ENCODE assay signal across 18 cellular contexts in the genomic region with DNA sequence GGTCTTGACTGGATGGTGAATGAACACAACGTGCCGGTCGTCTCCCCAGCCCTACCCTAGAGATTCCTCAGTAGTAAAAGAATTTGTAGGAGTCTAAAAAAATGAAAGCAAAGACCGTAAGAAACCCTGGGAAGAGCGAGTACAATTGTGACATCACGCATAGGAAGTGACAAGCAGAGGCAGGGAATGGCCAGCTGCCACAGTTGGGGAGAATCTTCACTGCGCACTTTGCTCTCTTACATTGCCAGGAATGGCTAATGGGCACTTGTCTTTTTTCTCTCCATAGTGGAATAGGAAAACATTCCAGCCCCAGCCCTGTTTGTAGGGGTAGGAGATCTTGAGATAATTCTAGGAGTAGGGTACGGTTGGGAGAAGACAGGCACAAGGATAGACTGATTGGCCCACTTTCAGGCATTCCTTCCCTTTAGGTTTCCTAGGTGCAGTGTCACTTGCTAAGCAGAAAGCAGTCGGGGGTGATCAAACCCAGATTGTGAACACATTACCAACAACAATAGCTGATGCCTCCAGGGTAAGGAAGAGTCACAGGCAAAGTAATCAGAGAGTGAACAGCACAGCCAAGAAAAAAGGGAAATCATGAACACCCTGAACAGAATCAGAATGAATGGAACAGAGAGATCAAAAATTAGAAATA.
A peak's percentile ranks its signal among the peaks of the same experiment; 100 is the strongest.
DNase-seq lines count a peak whose midpoint lies in the region; ATAC-seq and TF ChIP-seq lines count a peak whose summit lies in the region.
"Had no signal": no experiment of that assay in that cellular context is flagged by ENCODE, and none has a peak within 500 bp of the region (broad histone marks: within the 10 kb centered on the region; RNA-seq: fewer than 3 reads in every experiment).

No MANE protein-coding gene starts in this region.

- ATAC-seq in stimulated activated effector memory CD8-positive, alpha-beta T cell treated with anti-CD3 and anti-CD28 coated beads, Interleukin-12 subunit alpha, Interleukin-12 subunit beta, amount 100 ng/mL, for 72 hours: no peak
- no peak for ATAC-seq in HG03025 (IDR thresholded peaks at IDR 0.05; ENCODE audit: low FRiP score, unreplicated experiment)

- no peak overlapping the region for H3K23ac ChIP-seq in mesendoderm (ENCODE audit: low read length)

- no peak overlapping the region for H4K8ac ChIP-seq in mesendoderm (ENCODE audit: low read depth, low read length)

- no peak overlapping the region for H4K5ac ChIP-seq in mesendoderm (ENCODE audit: low read length)

- H3K36me3 ChIP-seq in mammary epithelial cell (ENCODE audit: insufficient read depth, low read length): no peaks in the 10 kb centered on the region
- H3K36me3 ChIP-seq in mesendoderm (ENCODE audit: control insufficient read depth, insufficient read depth, low read length): no peaks in the 10 kb centered on the region

- TF ChIP-seq CTCF in MCF 10A (IDR thresholded peaks at IDR 0.05; ENCODE audit: unreplicated experiment) (no peak), mammary epithelial cell (conservative IDR thresholded peaks at IDR 0.05 in 1 of 2, IDR thresholded peaks at IDR 0.05 in 1 of 2; ENCODE audit: extremely low read depth in 1 of 2, insufficient read depth in 1 of 2, low read depth in 1 of 2, low read length in 2 of 2) (no peak)

- no peak overlapping the region for H2AK5ac ChIP-seq in mesendoderm (ENCODE audit: low read length)

- POLR2A ChIA-PET in MCF 10A (lab: Yijun Ruan, JAX): interaction anchor here (0.6 kb wide), 1 partner anchor 844 kb away, joined by 3 read pairs; no protein-coding TSS in a partner anchor

- H3K4me3 ChIP-seq in mammary epithelial cell (replicated peaks in 1 of 3; ENCODE audit: insufficient read depth in 1 of 3, low read depth in 2 of 3, low read length in 3 of 3): no peak overlapping the region
- H3K4me3 ChIP-seq in mesendoderm (ENCODE audit: low read length): no peak overlapping the region

- peaks cover 18% of the 10 kb centered on the region for H3K4me1 Mint-ChIP-seq in MCF 10A (ENCODE audit: insufficient read depth, unreplicated experiment)
- no peaks in the 10 kb centered on the region for H3K4me1 Mint-ChIP-seq in stimulated activated effector memory CD8-positive, alpha-beta T cell treated with anti-CD3 and anti-CD28 coated beads, Interleukin-12 subunit alpha, Interleukin-12 subunit beta, amount 100 ng/mL, for 72 hours

- H3K4me1 ChIP-seq in mammary epithelial cell (ENCODE audit: insufficient read depth, low read length) (no peaks in the 10 kb centered on the region), mesendoderm (ENCODE audit: control insufficient read depth, low read depth, low read length) (peaks cover 2% of the 10 kb centered on the region)

- H3K9me3 ChIP-seq in mammary epithelial cell (replicated peaks; ENCODE audit: insufficient read depth, low read length): no peaks in the 10 kb centered on the region

- H3K27me3 Mint-ChIP-seq in MCF 10A (ENCODE audit: insufficient read depth, unreplicated experiment): no peaks in the 10 kb centered on the region

- intact Hi-C loops in MCF 10A (cut with micrococcal nuclease) (no loop called here), mammary epithelial cell (cut with micrococcal nuclease) (no loop called here)

- no peak overlapping the region for H3K4ac ChIP-seq in mesendoderm (ENCODE audit: low read depth, low read length)

- in situ Hi-C loops in mammary epithelial cell (cut with MboI; ENCODE audit: low sequenced_read_pairs in 2 of 2): no loop called here

- H3K27ac ChIP-seq in mammary epithelial cell (ENCODE audit: insufficient read depth, low read depth, low read length) (no peak overlapping the region), mesendoderm (ENCODE audit: low read depth, low read length) (no peak overlapping the region)
- H3K27ac ChIP-seq: RWPE1 had no signal

- dilution Hi-C loops in mammary epithelial cell (cut with HindIII; ENCODE audit: low sequenced_read_pairs): no loop called here

- H3K4me3 Mint-ChIP-seq in MCF 10A (ENCODE audit: unreplicated experiment): no peak overlapping the region
- no peak overlapping the region for H3K4me3 Mint-ChIP-seq in stimulated activated effector memory CD8-positive, alpha-beta T cell treated with anti-CD3 and anti-CD28 coated beads, Interleukin-12 subunit alpha, Interleukin-12 subunit beta, amount 100 ng/mL, for 72 hours

- H3K4me2 ChIP-seq in mammary epithelial cell (ENCODE audit: insufficient read depth, low read depth, low read length) (no peak overlapping the region), mesendoderm (ENCODE audit: low read length) (no peak overlapping the region)

- H3K36me3 Mint-ChIP-seq in MCF 10A (ENCODE audit: insufficient read depth, unreplicated experiment): no peaks in the 10 kb centered on the region
- no peaks in the 10 kb centered on the region for H3K36me3 Mint-ChIP-seq in stimulated activated effector memory CD8-positive, alpha-beta T cell treated with anti-CD3 and anti-CD28 coated beads, Interleukin-12 subunit alpha, Interleukin-12 subunit beta, amount 100 ng/mL, for 72 hours

- H3K27me3 ChIP-seq in mammary epithelial cell (ENCODE audit: insufficient read depth, low read length) (no peaks in the 10 kb centered on the region), mesendoderm (ENCODE audit: insufficient read depth, low read length, poor library complexity) (no peaks in the 10 kb centered on the region)

- H2BK15ac ChIP-seq in mesendoderm (replicated peaks; ENCODE audit: low read depth): no peak overlapping the region

- no peak overlapping the region for H2BK120ac ChIP-seq in mesendoderm (ENCODE audit: low read depth, low read length)

- H3K56ac ChIP-seq in mesendoderm (ENCODE audit: low read length): no peak overlapping the region

- H4K20me1 ChIP-seq in mammary epithelial cell (ENCODE audit: insufficient read depth, low read length): no peaks in the 10 kb centered on the region

- CTCF ChIA-PET in MCF 10A (lab: Yijun Ruan, JAX) (interaction anchor here (1.1 kb wide), 1 partner anchor 16 kb away, joined by 4 read pairs; no protein-coding TSS in a partner anchor), mammary epithelial cell (lab: Charles Lee; ENCODE audit: low non-redundant PET) (interaction anchor here (0.7 kb wide), 1 partner anchor 103 kb away, joined by 3 read pairs; no protein-coding TSS in a partner anchor)

- 54% methylated on average over 6 of the region's 9 CpGs for WGBS in mammary epithelial cell (ENCODE audit: low coverage, missing lambda C conversion rate)
- WGBS in mesendoderm (ENCODE audit: extremely low coverage, insufficient coverage, low lambda C conversion rate): no CpG with 5 or more reads among the region's 9 CpGs

- no peak overlapping the region for H2BK5ac ChIP-seq in mesendoderm (ENCODE audit: low read length)

- DNase-seq in MCF 10A (ENCODE audit: unreplicated experiment) (peak; percentile 11), mammary epithelial cell (no peak), islet precursor cell (peak; percentile 64), mesendoderm (peak; percentile 75), NCI-H146 treated with DMSO at 0.1 percent for 48 hours (lab: John Stamatoyannopoulos, UW; ENCODE audit: unreplicated experiment) (no peak)
- no peak for DNase-seq in stimulated activated effector memory CD8-positive, alpha-beta T cell treated with anti-CD3 and anti-CD28 coated beads, Interleukin-12 subunit alpha, Interleukin-12 subunit beta, amount 100 ng/mL, for 72 hours (ENCODE audit: low spot score in 2 of 2)
- no peak for DNase-seq in activated CD8-positive, alpha-beta memory T cell treated with anti-CD3 and anti-CD28 coated beads, Interleukin-2, amount 50 U/mL, for 48 hours
- DNase-seq: 8988T, NCI-H1092, NCI-H1417 treated with DMSO at 0.1 percent for 48 hours, NCI-H187 treated with DMSO at 0.1 percent for 48 hours, NCI-H2171 treated with DMSO at 0.1 percent for 48 hours, NCI-H345, NCI-H524 treated with DMSO at 0.1 percent for 48 hours, SHP77, SW 1271 had no signal

- H2AFZ ChIP-seq in mammary epithelial cell (ENCODE audit: low read depth, low read length): no peak overlapping the region

- no peaks in the 10 kb centered on the region for H3K9me3 Mint-ChIP-seq in MCF 10A (ENCODE audit: unreplicated experiment)
- no peaks in the 10 kb centered on the region for H3K9me3 Mint-ChIP-seq in stimulated activated effector memory CD8-positive, alpha-beta T cell treated with anti-CD3 and anti-CD28 coated beads, Interleukin-12 subunit alpha, Interleukin-12 subunit beta, amount 100 ng/mL, for 72 hours

- no peaks in the 10 kb centered on the region for H3K79me2 ChIP-seq in mammary epithelial cell (ENCODE audit: insufficient read depth, low read length)
- no peaks in the 10 kb centered on the region for H3K79me2 ChIP-seq in mesendoderm (ENCODE audit: control insufficient read depth, insufficient read depth, low read length)

- no peak overlapping the region for H3K9ac ChIP-seq in mammary epithelial cell (ENCODE audit: insufficient read depth, low read length)
- H3K9ac ChIP-seq in mesendoderm (ENCODE audit: low read length): no peak overlapping the region

- H3K18ac ChIP-seq in mesendoderm (ENCODE audit: low read length): no peak overlapping the region

- BruUV-seq in MCF 10A (replicated peaks; lab: Mats Ljungman, UMichigan): no TSS peak
- BruUV-seq in mammary epithelial cell (replicated peaks; lab: Mats Ljungman, UMichigan): no TSS peak

- H3K27ac Mint-ChIP-seq in MCF 10A (ENCODE audit: low read depth, unreplicated experiment): no peak overlapping the region
- peak overlapping the region; percentile 29 for H3K27ac Mint-ChIP-seq in stimulated activated effector memory CD8-positive, alpha-beta T cell treated with anti-CD3 and anti-CD28 coated beads, Interleukin-12 subunit alpha, Interleukin-12 subunit beta, amount 100 ng/mL, for 72 hours

- no peaks in the 10 kb centered on the region for H3K79me1 ChIP-seq in mesendoderm (ENCODE audit: low read length)

Comparison
In these comparisons a context has a peak if more than half of its experiments do, and no peak if none do; other contexts are left out.
1. DNase-seq: peak in MCF 10A (single experiment), islet precursor cell (single experiment) and mesendoderm (single experiment); none in mammary epithelial cell (single experiment), stimulated activated effector memory CD8-positive, alpha-beta T cell treated with anti-CD3 and anti-CD28 coated beads, Interleukin-12 subunit alpha, Interleukin-12 subunit beta, amount 100 ng/mL, for 72 hours (0 of 2), activated CD8-positive, alpha-beta memory T cell treated with anti-CD3 and anti-CD28 coated beads, Interleukin-2, amount 50 U/mL, for 48 hours (single experiment) and NCI-H146 treated with DMSO at 0.1 percent for 48 hours (single experiment).